In genomic region chr10:43906470-43906869, GRCh38 we compare ENCODE assay signal across 15 cellular contexts.
DNase-seq lines count a peak whose midpoint lies in the region; TF ChIP-seq lines count a peak whose summit lies in the region.
"Had no signal": no experiment of that assay in that cellular context is flagged by ENCODE, and none has a peak within 500 bp of the region (broad histone marks: within the 10 kb centered on the region; RNA-seq: fewer than 3 reads in every experiment).

No MANE protein-coding gene starts in this region.

- H3K9me3 ChIP-seq in esophagus muscularis mucosa (no peaks in the 10 kb centered on the region), sigmoid colon (no peaks in the 10 kb centered on the region), vagina (no peaks in the 10 kb centered on the region)
- H3K9me3 ChIP-seq: Caco-2 had no signal

- DNase-seq in esophagus muscularis mucosa (ENCODE audit: extremely low spot score) (peak; percentile 90), islet precursor cell (peak; percentile 40), sigmoid colon (no peak), vagina (ENCODE audit: extremely low spot score in 2 of 2) (peak in 1 of 2 donors; percentile 85), EL (no peak), osteocyte (ENCODE audit: extremely low spot score, unreplicated experiment) (no peak), NCI-H2171 (lab: John Stamatoyannopoulos, UW) (no peak)
- DNase-seq: activated naive CD4-positive, alpha-beta T cell; Caco-2; GOT3; MM.1S; NCI-H446 treated with DMSO at 0.1 percent for 48 hours; stimulated activated CD4-positive, alpha-beta T cell treated with anti-CD3 and anti-CD28 coated beads, Interleukin-15, amount 100 ng/mL, for 24 hours had no signal

- peaks cover 6% of the 10 kb centered on the region for H3K27me3 Mint-ChIP-seq in osteocyte (ENCODE audit: unreplicated experiment)

- 69% methylated on average over 8 of the region's 8 CpGs for WGBS in esophagus muscularis mucosa
- 56 to 71% methylated on average over 8 of the region's 8 CpGs for WGBS in sigmoid colon, 2 donors

- H3K4me1 Mint-ChIP-seq in osteocyte (ENCODE audit: unreplicated experiment), result no peaks in the 10 kb centered on the region
- H3K4me1 Mint-ChIP-seq: stimulated activated effector memory CD8-positive, alpha-beta T cell treated with anti-CD3 and anti-CD28 coated beads, Interleukin-12 subunit alpha, Interleukin-12 subunit beta, amount 100 ng/mL, for 72 hours had no signal

- H3K27me3 ChIP-seq in esophagus muscularis mucosa (no peaks in the 10 kb centered on the region), sigmoid colon (no peaks in the 10 kb centered on the region), vagina (no peaks in the 10 kb centered on the region)

- intact Hi-C loops in esophagus muscularis mucosa (cut with DNase I), result no loop called here
- intact Hi-C loops in sigmoid colon (cut with DNase I), result loop anchor here (10.0 kb wide), 1 partner anchor 212 kb away; no protein-coding TSS in a partner anchor
- intact Hi-C loops in vagina (cut with DNase I), result no loop called here

- H3K27ac ChIP-seq in esophagus muscularis mucosa (replicated peaks in 1 of 4), result peak overlapping the region; percentile 28 to 49 (median 38)
- H3K27ac ChIP-seq in sigmoid colon, result peak overlapping the region; percentile 40 to 66 (median 58)
- H3K27ac ChIP-seq in vagina, result peak overlapping the region; percentile 49
- H3K27ac ChIP-seq: RWPE1 had no signal

- TF ChIP-seq CTCF in esophagus muscularis mucosa (IDR thresholded peaks at IDR 0.05), result no peak
- TF ChIP-seq CTCF in sigmoid colon (IDR thresholded peaks at IDR 0.05), result no peak
- TF ChIP-seq CTCF in vagina (IDR thresholded peaks at IDR 0.05), result no peak
- no peak for TF ChIP-seq CTCF in osteocyte (IDR thresholded peaks at IDR 0.05)

- H3K4me1 ChIP-seq in esophagus muscularis mucosa (peaks cover 25 to 41% (median 36%) of the 10 kb centered on the region in 4 donors), sigmoid colon (peaks cover 0 to 40% (median 32%) of the 10 kb centered on the region in 4 donors), vagina (peaks cover 25% of the 10 kb centered on the region)
- H3K4me1 ChIP-seq: Caco-2 had no signal

- TF ChIP-seq EP300 in esophagus muscularis mucosa (IDR thresholded peaks at IDR 0.05) (no peak), sigmoid colon (IDR thresholded peaks at IDR 0.05) (no peak)

- H3K36me3 ChIP-seq in esophagus muscularis mucosa (no peaks in the 10 kb centered on the region), sigmoid colon (no peaks in the 10 kb centered on the region), vagina (no peaks in the 10 kb centered on the region)

- H3K4me3 ChIP-seq in esophagus muscularis mucosa, result no peak overlapping the region
- no peak overlapping the region for H3K4me3 ChIP-seq in sigmoid colon
- peak overlapping the region in 1 of 2 donors; percentile 16 for H3K4me3 ChIP-seq in vagina

- no peak overlapping the region for H3K4me3 Mint-ChIP-seq in osteocyte (ENCODE audit: unreplicated experiment)
- H3K4me3 Mint-ChIP-seq: stimulated activated effector memory CD8-positive, alpha-beta T cell treated with anti-CD3 and anti-CD28 coated beads, Interleukin-12 subunit alpha, Interleukin-12 subunit beta, amount 100 ng/mL, for 72 hours had no signal

- no peaks in the 10 kb centered on the region for H3K36me3 Mint-ChIP-seq in osteocyte (ENCODE audit: unreplicated experiment)
- H3K36me3 Mint-ChIP-seq: stimulated activated effector memory CD8-positive, alpha-beta T cell treated with anti-CD3 and anti-CD28 coated beads, Interleukin-12 subunit alpha, Interleukin-12 subunit beta, amount 100 ng/mL, for 72 hours had no signal

- TF ChIP-seq POLR2A in esophagus muscularis mucosa (IDR thresholded peaks at IDR 0.05; ENCODE audit: low read depth) (no peak), sigmoid colon (IDR thresholded peaks at IDR 0.05) (no peak), vagina (IDR thresholded peaks at IDR 0.05) (no peak)

- H3K27ac Mint-ChIP-seq in osteocyte (ENCODE audit: unreplicated experiment), result no peak overlapping the region
- H3K27ac Mint-ChIP-seq: stimulated activated effector memory CD8-positive, alpha-beta T cell treated with anti-CD3 and anti-CD28 coated beads, Interleukin-12 subunit alpha, Interleukin-12 subunit beta, amount 100 ng/mL, for 72 hours had no signal

- no peaks in the 10 kb centered on the region for H3K9me3 Mint-ChIP-seq in osteocyte (ENCODE audit: unreplicated experiment)
- H3K9me3 Mint-ChIP-seq: stimulated activated effector memory CD8-positive, alpha-beta T cell treated with anti-CD3 and anti-CD28 coated beads, Interleukin-12 subunit alpha, Interleukin-12 subunit beta, amount 100 ng/mL, for 72 hours had no signal

Comparison
In these comparisons a context has a peak if more than half of its experiments do, and no peak if none do; other contexts are left out.
1. DNase-seq: peak in esophagus muscularis mucosa (single experiment) and islet precursor cell (single experiment); none in sigmoid colon (single experiment), EL (single experiment), osteocyte (single experiment) and NCI-H2171 (single experiment).
2. Peak in every context shown above with its lines, with median percentiles within 50 percentile points of each other: H3K27ac ChIP-seq.